8 cellular contexts compared by ENCODE assay signal in the genomic region with DNA sequence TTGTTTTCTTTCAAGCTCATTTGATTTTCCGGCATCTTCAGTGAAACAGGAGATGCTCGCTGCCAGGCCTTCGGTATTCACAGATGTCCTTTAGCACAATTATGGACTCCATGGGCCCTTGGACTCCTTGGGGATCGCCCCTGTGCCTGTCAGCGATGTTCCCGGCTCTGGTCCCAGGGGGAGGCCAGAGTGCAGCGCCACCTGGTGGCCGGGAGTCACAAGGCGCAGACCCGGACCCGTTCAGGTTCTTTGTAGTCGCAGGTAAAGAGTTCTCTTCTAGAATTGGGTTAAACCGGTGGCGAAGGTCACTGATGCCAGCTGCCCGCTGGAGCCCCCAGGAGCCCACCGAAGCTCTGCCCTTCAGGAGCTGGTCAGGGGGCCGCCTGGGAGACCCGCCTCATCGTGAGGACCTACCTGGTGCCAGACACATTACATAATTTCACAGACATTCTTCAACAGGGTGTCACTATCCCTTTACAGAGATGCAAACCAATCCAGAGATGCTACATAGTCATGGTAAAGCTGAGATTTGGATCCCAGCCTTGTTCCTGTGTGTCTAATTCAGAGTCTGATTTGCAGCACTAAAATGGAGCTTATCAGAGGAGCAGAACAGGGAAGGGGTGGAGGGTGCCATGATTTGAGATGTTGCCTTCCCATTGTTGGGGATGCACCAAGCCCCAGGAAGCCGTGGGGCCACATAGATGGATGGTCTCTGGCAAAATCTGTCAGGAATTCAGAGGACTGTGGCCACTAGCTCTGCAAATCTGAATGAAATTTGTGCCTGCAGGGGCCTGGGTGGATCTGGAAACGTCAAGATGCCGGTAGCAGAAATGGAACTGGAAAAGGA. TPM values are rescaled to one million over a fixed set of nuclear protein-coding genes. Genes with fewer than 3 reads are reported as not detected.
DNase-seq lines count a peak whose midpoint lies in the region; ATAC-seq and TF ChIP-seq lines count a peak whose summit lies in the region.

No MANE protein-coding gene starts in this region.

- TF ChIP-seq CTCF in KMS-11 (conservative IDR thresholded peaks at IDR 0.05; ENCODE audit: low read depth, low read length) (peak; percentile 97), brain microvascular endothelial cell (IDR thresholded peaks at IDR 0.05; ENCODE audit: low read depth, low read length, missing control alignments) (peak; percentile 99)

- H3K36me3 ChIP-seq in KMS-11 (ENCODE audit: insufficient read depth) (no peaks in the 10 kb centered on the region), brain microvascular endothelial cell (replicated peaks) (no peaks in the 10 kb centered on the region)

- no peaks in the 10 kb centered on the region for H3K79me2 ChIP-seq in KMS-11 (ENCODE audit: insufficient read depth, low read depth)

- no peak overlapping the region for H3K9ac ChIP-seq in KMS-11

- H2AFZ ChIP-seq in KMS-11 (ENCODE audit: low read depth), result peak overlapping the region; percentile 71

- intact Hi-C loops in left colon (cut with DNase I, micrococcal nuclease), result no loop called here

- H3K4me3 ChIP-seq in KMS-11 (IDR thresholded peaks at IDR 0.05; ENCODE audit: insufficient read depth, low read depth, low read length) (no peak overlapping the region), brain microvascular endothelial cell (ENCODE audit: low read depth, low read length) (no peak overlapping the region)

- ATAC-seq in left colon (peak; percentile 86), HG03439 (IDR thresholded peaks at IDR 0.05; ENCODE audit: unreplicated experiment) (no peak)

- H3K4me1 ChIP-seq in KMS-11 (ENCODE audit: low read depth, poor library complexity, severe bottlenecking), result no peaks in the 10 kb centered on the region

- no peaks in the 10 kb centered on the region for H4K20me1 ChIP-seq in KMS-11 (ENCODE audit: insufficient read depth)

- in situ Hi-C loops in brain microvascular endothelial cell (cut with HindIII; ENCODE audit: low pct_ligation_motif_present, low sequenced_read_pairs), result no loop called here

- H3K27ac ChIP-seq in KMS-11 (no peak overlapping the region), brain microvascular endothelial cell (no peak overlapping the region)

- no peaks in the 10 kb centered on the region for H3K27me3 ChIP-seq in KMS-11 (ENCODE audit: insufficient read depth, low read depth)
- H3K27me3 ChIP-seq in brain microvascular endothelial cell (replicated peaks), result peaks cover 3% of the 10 kb centered on the region

- H3K4me2 ChIP-seq in KMS-11, result peak overlapping the region; percentile 51; the same call in 1 of the 2 replicates

- DNase-seq in NCI-H2029 treated with DMSO at 0.1 percent for 48 hours (lab: John Stamatoyannopoulos, UW), result peak; percentile 16
- no peak for DNase-seq in NCI-H2029 (lab: John Stamatoyannopoulos, UW)
- DNase-seq in UCSD-AML1 (lab: John Stamatoyannopoulos, UW; ENCODE audit: unreplicated experiment), result peak; percentile 63
- peak; percentile 38 for DNase-seq in brain microvascular endothelial cell
- DNase-seq in left colon, result peak in 1 of 2 donors; percentile 81
- peak; percentile 63 to 80 for DNase-seq in stimulated activated CD4-positive, alpha-beta T cell treated with anti-CD3 and anti-CD28 coated beads, Interleukin-4, amount 100 ng/mL, for 48 hours (ENCODE audit: low read depth in 2 of 2)

RNA-seq across cellular contexts. Expression of a gene that starts 6.0 kb away (rescaled TPM):
- total RNA-seq in left colon, result 10 to 100 TPM in 1 of 2 donors, 1 to 10 TPM in 1; 6.6 to 10.6 TPM

RNA-seq across cellular contexts. Expression of a gene that starts 21.7 kb away (rescaled TPM):
- total RNA-seq in left colon, result not detected

RNA-seq across cellular contexts. Expression of a gene that starts 41.1 kb away (rescaled TPM):
- total RNA-seq in left colon, result 10 to 100 TPM; 34.4 to 41.4 TPM
